Comparison of ENCODE assay signal across 22 cellular contexts in genomic region chr19:54795763-54796162, GRCh38. TPM values are rescaled to one million over a fixed set of nuclear protein-coding genes. Genes with fewer than 3 reads are reported as not detected.
"Had no signal": no experiment of that assay in that cellular context is flagged by ENCODE, and none has a peak within 500 bp of the region (broad histone marks: within the 10 kb centered on the region; RNA-seq: fewer than 3 reads in every experiment).

No MANE protein-coding gene starts in this region.

- H3K9me3 ChIP-seq: ascending aorta, lower lobe of right lung, pancreas, stomach, testis, upper lobe of left lung had no signal

- H3K4me3 ChIP-seq: ascending aorta, breast epithelium, heart right ventricle, lower lobe of right lung, pancreas, stomach, testis, upper lobe of left lung had no signal

- H3K27me3 ChIP-seq: ascending aorta, testis, upper lobe of left lung had no signal

- H3K4me1 Mint-ChIP-seq: mesothelial cell of epicardium had no signal

- H3K4me3 Mint-ChIP-seq: activated naive CD8-positive, alpha-beta T cell treated with anti-CD3 and anti-CD28 coated beads, Interleukin-2, amount 50 U/mL, for 24 hours; effector memory CD8-positive, alpha-beta T cell; mesothelial cell of epicardium had no signal

- H3K9me3 Mint-ChIP-seq: activated naive CD8-positive, alpha-beta T cell treated with anti-CD3 and anti-CD28 coated beads, Interleukin-2, amount 50 U/mL, for 24 hours; effector memory CD8-positive, alpha-beta T cell had no signal

- H3K4me1 ChIP-seq: ascending aorta, breast epithelium, lower lobe of right lung, pancreas, stomach, testis had no signal

- H3K36me3 ChIP-seq: ascending aorta, breast epithelium, heart right ventricle, lower lobe of right lung, pancreas, stomach, upper lobe of left lung had no signal

- H3K27ac ChIP-seq: ascending aorta, breast epithelium, heart right ventricle, lower lobe of right lung, pancreas, stomach, testis had no signal

- ATAC-seq: activated naive CD8-positive, alpha-beta T cell treated with anti-CD3 and anti-CD28 coated beads, Interleukin-2, amount 50 U/mL, for 24 hours; effector memory CD8-positive, alpha-beta T cell; heart right ventricle; left colon; lower lobe of right lung; pancreas had no signal

- H3K36me3 Mint-ChIP-seq: mesothelial cell of epicardium had no signal

- H3K27ac Mint-ChIP-seq: activated naive CD8-positive, alpha-beta T cell treated with anti-CD3 and anti-CD28 coated beads, Interleukin-2, amount 50 U/mL, for 24 hours; mesothelial cell of epicardium had no signal

- DNase-seq: activated CD4-positive, alpha-beta T cell treated with anti-CD3 and anti-CD28 coated beads, Interleukin-2, amount 50 U/mL, for 1 hour; activated CD8-positive, alpha-beta memory T cell treated with anti-CD3 and anti-CD28 coated beads for 24 hours; activated naive CD4-positive, alpha-beta T cell; activated naive CD8-positive, alpha-beta T cell treated with anti-CD3 and anti-CD28 coated beads, Interleukin-2, amount 50 U/mL, for 24 hours; dermis blood vessel endothelial cell; effector memory CD8-positive, alpha-beta T cell; heart right ventricle; left colon; lower lobe of right lung; pancreas; stimulated activated CD4-positive, alpha-beta T cell treated with anti-CD3 and anti-CD28 coated beads, Interleukin-12 subunit alpha, Interleukin-12 subunit beta, amount 100 ng/mL, for 4 hours; stimulated activated CD4-positive, alpha-beta T cell treated with anti-CD3 and anti-CD28 coated beads, Interleukin-2, amount 100 ng/mL, for 24 hours; stomach; T-helper 2 cell; testis; upper lobe of left lung had no signal

RNA-seq across cellular contexts. Expression of gene KIR2DL4, which starts 7.6 kb away (rescaled TPM):
- total RNA-seq: ascending aorta, cerebellum, dermis blood vessel endothelial cell, frontal cortex, mesothelial cell of epicardium had no signal
- polyA plus RNA-seq: neural cell, pancreas had no signal

RNA-seq across cellular contexts. Expression of gene KIR3DL1, which starts 20.5 kb away (rescaled TPM):
- total RNA-seq: ascending aorta, cerebellum, dermis blood vessel endothelial cell, frontal cortex, left colon, mesothelial cell of epicardium, pancreas, stomach, testis had no signal
- polyA plus RNA-seq: heart right ventricle, neural cell, pancreas, stomach had no signal

RNA-seq across cellular contexts. Expression of gene KIR2DL1, which starts 26.2 kb away (rescaled TPM):
- total RNA-seq: ascending aorta, breast epithelium, cerebellum, dermis blood vessel endothelial cell, frontal cortex, left colon, mesothelial cell of epicardium, pancreas, stomach, testis had no signal
- polyA plus RNA-seq: neural cell, pancreas, stomach had no signal

RNA-seq across cellular contexts. Expression of gene KIR2DS4, which starts 36.7 kb away (rescaled TPM):
- total RNA-seq: ascending aorta, breast epithelium, cerebellum, dermis blood vessel endothelial cell, frontal cortex, left colon, mesothelial cell of epicardium, pancreas, stomach had no signal
- polyA plus RNA-seq: heart right ventricle, neural cell, pancreas, stomach had no signal

RNA-seq across cellular contexts. Expression of gene KIR3DL2, which starts 54.5 kb away (rescaled TPM):
- total RNA-seq: ascending aorta, breast epithelium, cerebellum, dermis blood vessel endothelial cell, frontal cortex, lower lobe of right lung, mesothelial cell of epicardium, pancreas, stomach, testis had no signal
- polyA plus RNA-seq: heart right ventricle, neural cell, pancreas, stomach had no signal
